ENCODE assay signal across 17 cellular contexts in the genomic region with DNA sequence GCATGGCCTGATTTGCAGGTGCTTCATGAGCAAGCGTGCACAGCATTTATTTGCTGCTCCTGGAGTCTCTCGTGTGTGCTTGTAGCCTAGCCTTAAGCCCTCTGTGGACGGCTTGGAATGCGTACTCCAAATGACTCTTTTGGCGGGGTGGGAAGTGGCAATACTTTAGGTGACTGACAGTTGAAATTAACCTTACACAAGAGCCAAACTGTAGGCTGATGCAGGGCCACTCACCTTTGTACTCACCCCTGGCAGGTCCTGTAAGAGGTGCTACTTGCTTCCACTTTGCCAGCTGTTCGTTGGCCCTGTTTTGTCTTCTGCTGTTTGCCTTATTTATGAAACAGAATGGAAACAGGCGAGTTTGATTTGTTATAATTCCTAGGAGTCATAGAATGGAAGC. TPM values are rescaled to one million over a fixed set of nuclear protein-coding genes. Genes with fewer than 3 reads are reported as not detected.
DNase-seq lines count a peak whose midpoint lies in the region; ATAC-seq and TF ChIP-seq lines count a peak whose summit lies in the region.
"Had no signal": no experiment of that assay in that cellular context is flagged by ENCODE, and none has a peak within 500 bp of the region (broad histone marks: within the 10 kb centered on the region; RNA-seq: fewer than 3 reads in every experiment).

No MANE protein-coding gene starts in this region.

- peak overlapping the region; percentile 7 for H3K4me3 Mint-ChIP-seq in stimulated activated memory B cell treated with anti-CD40 and anti-IgM and Interleukin-4, amounts not matched to agents 10 μg/mL and 1 μg/mL and 100 μg/mL, for 72 hours
- H3K4me3 Mint-ChIP-seq in CD14-positive monocyte: no peak overlapping the region
- H3K4me3 Mint-ChIP-seq: neural progenitor cell had no signal

- H3K4me1 ChIP-seq in right cardiac atrium (ENCODE audit: control insufficient read depth, insufficient read depth, low read length) (peaks cover 13% of the 10 kb centered on the region), RWPE2 (ENCODE audit: insufficient read depth, poor library complexity, severe bottlenecking) (peaks cover 23% of the 10 kb centered on the region)

- H3K36me3 Mint-ChIP-seq in stimulated activated memory B cell treated with anti-CD40 and anti-IgM and Interleukin-4, amounts not matched to agents 10 μg/mL and 1 μg/mL and 100 μg/mL, for 72 hours: peaks cover 61% of the 10 kb centered on the region
- H3K36me3 Mint-ChIP-seq in CD14-positive monocyte: peaks cover 39 to 62% of the 10 kb centered on the region in 2 donors

- intact Hi-C loops in Right ventricle myocardium superior (cut with DNase I): no loop called here
- intact Hi-C loops in right cardiac atrium (cut with DNase I): no loop called here
- intact Hi-C loops in left colon (cut with DNase I, micrococcal nuclease): no loop called here
- intact Hi-C loops in CD14-positive monocyte (cut with micrococcal nuclease): no loop called here

- WGBS in right cardiac atrium: 85% methylated on average over 7 of the region's 7 CpGs

- no peaks in the 10 kb centered on the region for H3K27me3 Mint-ChIP-seq in stimulated activated memory B cell treated with anti-CD40 and anti-IgM and Interleukin-4, amounts not matched to agents 10 μg/mL and 1 μg/mL and 100 μg/mL, for 72 hours
- H3K27me3 Mint-ChIP-seq in CD14-positive monocyte (ENCODE audit: low read depth in 3 of 3): no peaks in the 10 kb centered on the region

- DNase-seq in Right ventricle myocardium superior (no peak), right cardiac atrium (no peak), RWPE2 (ENCODE audit: low spot score) (peak; percentile 16), left colon (no peak), CD14-positive monocyte (ENCODE audit: low spot score) (no peak), DMS 273 treated with DMSO at 0.1 percent for 48 hours (lab: John Stamatoyannopoulos, UW) (no peak)
- DNase-seq: activated CD4-positive, CD25-positive, alpha-beta regulatory T cell treated with anti-CD3 and anti-CD28 coated beads, Interleukin-2, amount 50 U/mL, for 72 hours; activated effector memory CD4-positive, alpha-beta T cell treated with anti-CD3 and anti-CD28 coated beads, Interleukin-2, amount 50 U/mL, for 16 hours; brain microvascular endothelial cell; effector CD4-positive, alpha-beta T cell; GM23248; NCI-H526; stimulated activated naive CD4-positive, alpha-beta T cell treated with Interleukin-2 at 50 U/mL for 16 hours had no signal

- peak overlapping the region; percentile 91 for H3K27ac Mint-ChIP-seq in stimulated activated memory B cell treated with anti-CD40 and anti-IgM and Interleukin-4, amounts not matched to agents 10 μg/mL and 1 μg/mL and 100 μg/mL, for 72 hours
- H3K27ac Mint-ChIP-seq in CD14-positive monocyte: peak overlapping the region in 3 of 7 donors; percentile 50 to 86 (median 85)
- H3K27ac Mint-ChIP-seq: neural progenitor cell had no signal

- H3K4me3 ChIP-seq in right cardiac atrium (ENCODE audit: low read length): no peak overlapping the region
- no peak overlapping the region for H3K4me3 ChIP-seq in RWPE2 (ENCODE audit: severe bottlenecking)
- H3K4me3 ChIP-seq: GM23248, neural progenitor cell, vagina had no signal

- H3K9me3 Mint-ChIP-seq in stimulated activated memory B cell treated with anti-CD40 and anti-IgM and Interleukin-4, amounts not matched to agents 10 μg/mL and 1 μg/mL and 100 μg/mL, for 72 hours: no peaks in the 10 kb centered on the region
- no peaks in the 10 kb centered on the region for H3K9me3 Mint-ChIP-seq in CD14-positive monocyte
- H3K9me3 Mint-ChIP-seq: neural progenitor cell had no signal

- ATAC-seq in Right ventricle myocardium superior (ENCODE audit: poor library complexity): peak; percentile 37
- ATAC-seq in right cardiac atrium: no peak
- no peak for ATAC-seq in RWPE2 (ENCODE audit: low read depth)
- peak; percentile 28 for ATAC-seq in left colon
- ATAC-seq in stimulated activated memory B cell treated with anti-CD40 and anti-IgM and Interleukin-4, amounts not matched to agents 10 μg/mL and 1 μg/mL and 100 μg/mL, for 72 hours: no peak
- ATAC-seq in SK-N-SH treated with all-trans-retinoic acid at 6 μM for 48 hours: no peak

- H3K9me3 ChIP-seq in right cardiac atrium (ENCODE audit: control insufficient read depth, low read length): no peaks in the 10 kb centered on the region
- H3K9me3 ChIP-seq in RWPE2 (ENCODE audit: severe bottlenecking): no peaks in the 10 kb centered on the region
- H3K9me3 ChIP-seq: vagina had no signal

- H3K4me1 Mint-ChIP-seq in stimulated activated memory B cell treated with anti-CD40 and anti-IgM and Interleukin-4, amounts not matched to agents 10 μg/mL and 1 μg/mL and 100 μg/mL, for 72 hours: peaks cover 90% of the 10 kb centered on the region
- H3K4me1 Mint-ChIP-seq in CD14-positive monocyte: peaks cover 45% of the 10 kb centered on the region

- peaks cover 46% of the 10 kb centered on the region for H3K36me3 ChIP-seq in RWPE2 (ENCODE audit: low read depth)
- H3K36me3 ChIP-seq: neural progenitor cell had no signal

- H3K27ac ChIP-seq in right cardiac atrium (ENCODE audit: low read length): no peak overlapping the region
- no peak overlapping the region for H3K27ac ChIP-seq in RWPE2 (ENCODE audit: poor library complexity, severe bottlenecking)
- H3K27ac ChIP-seq: brain microvascular endothelial cell, GM23248, neural progenitor cell, vagina had no signal

- TF ChIP-seq CTCF in RWPE2 (IDR thresholded peaks at IDR 0.05; ENCODE audit: poor library complexity, severe bottlenecking) (no peak), CD14-positive monocyte (IDR thresholded peaks at IDR 0.05) (no peak)

- H3K27me3 ChIP-seq in right cardiac atrium (ENCODE audit: control insufficient read depth, insufficient read depth) (no peaks in the 10 kb centered on the region), RWPE2 (ENCODE audit: insufficient read depth, poor library complexity, severe bottlenecking) (no peaks in the 10 kb centered on the region)
- H3K27me3 ChIP-seq: brain microvascular endothelial cell, neural progenitor cell, vagina had no signal

TF ChIP-seq in SK-N-SH treated with all-trans-retinoic acid at 6 μM for 48 hours, 23 proteins besides CTCF, POLR2A, EP300 and RAD21:
- no peak for TF ChIP-seq ZNF565 (CRISPR knock-in tag; conservative IDR thresholded peaks at IDR 0.05; ENCODE audit: low read depth)
- no peak for TF ChIP-seq ZNF8 (CRISPR knock-in tag; IDR thresholded peaks at IDR 0.05)
- TF ChIP-seq, protein P1, sequence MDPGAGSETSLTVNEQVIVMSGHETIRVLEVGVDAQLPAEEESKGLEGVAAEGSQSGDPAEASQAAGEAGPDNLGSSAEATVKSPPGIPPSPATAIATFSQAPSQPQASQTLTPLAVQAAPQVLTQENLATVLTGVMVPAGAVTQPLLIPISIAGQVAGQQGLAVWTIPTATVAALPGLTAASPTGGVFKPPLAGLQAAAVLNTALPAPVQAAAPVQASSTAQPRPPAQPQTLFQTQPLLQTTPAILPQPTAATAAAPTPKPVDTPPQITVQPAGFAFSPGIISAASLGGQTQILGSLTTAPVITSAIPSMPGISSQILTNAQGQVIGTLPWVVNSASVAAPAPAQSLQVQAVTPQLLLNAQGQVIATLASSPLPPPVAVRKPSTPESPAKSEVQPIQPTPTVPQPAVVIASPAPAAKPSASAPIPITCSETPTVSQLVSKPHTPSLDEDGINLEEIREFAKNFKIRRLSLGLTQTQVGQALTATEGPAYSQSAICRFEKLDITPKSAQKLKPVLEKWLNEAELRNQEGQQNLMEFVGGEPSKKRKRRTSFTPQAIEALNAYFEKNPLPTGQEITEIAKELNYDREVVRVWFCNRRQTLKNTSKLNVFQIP (CRISPR knock-in tag; IDR thresholded peaks at IDR 0.05; ENCODE audit: borderline replicate concordance, low read depth): no peak
- TF ChIP-seq ZNF70 (CRISPR knock-in tag; IDR thresholded peaks at IDR 0.05): no peak
- TF ChIP-seq, protein P2, sequence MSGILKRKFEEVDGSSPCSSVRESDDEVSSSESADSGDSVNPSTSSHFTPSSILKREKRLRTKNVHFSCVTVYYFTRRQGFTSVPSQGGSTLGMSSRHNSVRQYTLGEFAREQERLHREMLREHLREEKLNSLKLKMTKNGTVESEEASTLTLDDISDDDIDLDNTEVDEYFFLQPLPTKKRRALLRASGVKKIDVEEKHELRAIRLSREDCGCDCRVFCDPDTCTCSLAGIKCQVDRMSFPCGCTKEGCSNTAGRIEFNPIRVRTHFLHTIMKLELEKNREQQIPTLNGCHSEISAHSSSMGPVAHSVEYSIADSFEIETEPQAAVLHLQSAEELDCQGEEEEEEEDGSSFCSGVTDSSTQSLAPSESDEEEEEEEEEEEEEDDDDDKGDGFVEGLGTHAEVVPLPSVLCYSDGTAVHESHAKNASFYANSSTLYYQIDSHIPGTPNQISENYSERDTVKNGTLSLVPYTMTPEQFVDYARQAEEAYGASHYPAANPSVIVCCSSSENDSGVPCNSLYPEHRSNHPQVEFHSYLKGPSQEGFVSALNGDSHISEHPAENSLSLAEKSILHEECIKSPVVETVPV (CRISPR knock-in tag; IDR thresholded peaks at IDR 0.05): no peak
- TF ChIP-seq PPARA (CRISPR knock-in tag; IDR thresholded peaks at IDR 0.05; ENCODE audit: borderline replicate concordance): no peak

RNA-seq across cellular contexts. Expression of a gene that starts 22.9 kb away (rescaled TPM):
- total RNA-seq in Right ventricle myocardium superior (10.8 TPM), right cardiac atrium (10 to 100 TPM; 11.2 to 14.5 (median 12.3) TPM), left colon (10 to 100 TPM; 16.5 to 18.5 TPM)
- polyA plus RNA-seq in right cardiac atrium (4.7 TPM), CD14-positive monocyte (under 1 TPM; 0.17 to 0.44 TPM)

Comparison
In these comparisons a context has a peak if more than half of its experiments do, and no peak if none do; other contexts are left out.
1. ATAC-seq: peak in Right ventricle myocardium superior (single experiment) and left colon (single experiment); none in right cardiac atrium (0 of 2), RWPE2 (single experiment), stimulated activated memory B cell treated with anti-CD40 and anti-IgM and Interleukin-4, amounts not matched to agents 10 μg/mL and 1 μg/mL and 100 μg/mL, for 72 hours (single experiment) and SK-N-SH treated with all-trans-retinoic acid at 6 μM for 48 hours (single experiment).